ENCODE assay signal across 17 cellular contexts in genomic region chr6:142015011-142015410, GRCh38.
DNase-seq lines count a peak whose midpoint lies in the region; ATAC-seq, FAIRE-seq and TF ChIP-seq lines count a peak whose summit lies in the region.
"Had no signal": no experiment of that assay in that cellular context is flagged by ENCODE, and none has a peak within 500 bp of the region (broad histone marks: within the 10 kb centered on the region; RNA-seq: fewer than 3 reads in every experiment).

No MANE protein-coding gene starts in this region.

- CTCF ChIA-PET in AG04449 (lab: Yijun Ruan, JAX), result interaction anchor here (1.2 kb wide), 1 partner anchor 23 kb away, joined by 4 read pairs; no protein-coding TSS in a partner anchor

- H3K9me3 Mint-ChIP-seq in chondrocyte (ENCODE audit: low read depth), result no peaks in the 10 kb centered on the region
- H3K9me3 Mint-ChIP-seq: activated naive CD8-positive, alpha-beta T cell treated with anti-CD3 and anti-CD28 coated beads, Interleukin-2, amount 50 U/mL, for 24 hours; T-helper 1 cell treated with Interleukin-12 subunit alpha and Interleukin-12 subunit beta and Interleukin-4 antibody, amounts not matched to agents 30 μg/mL and 1 μg/mL, for 36 hours had no signal

- H3K79me2 ChIP-seq in keratinocyte (ENCODE audit: control insufficient read depth, insufficient read depth, low read length), result no peaks in the 10 kb centered on the region

- peak overlapping the region; percentile 86 for H3K27ac ChIP-seq in keratinocyte (ENCODE audit: control insufficient read depth, insufficient read depth, low read length)
- H3K27ac ChIP-seq: left ventricle myocardium inferior, thyroid gland had no signal

- peak overlapping the region; percentile 29 for H2AFZ ChIP-seq in keratinocyte (ENCODE audit: control insufficient read depth, low read length)

- no peaks in the 10 kb centered on the region for H3K9me1 ChIP-seq in keratinocyte (ENCODE audit: control insufficient read depth, extremely low read depth, insufficient read depth, low read length)

- H3K4me1 Mint-ChIP-seq in chondrocyte (ENCODE audit: low read depth), result peaks cover 28% of the 10 kb centered on the region
- H3K4me1 Mint-ChIP-seq: natural killer cell had no signal

- no peaks in the 10 kb centered on the region for H3K9me3 ChIP-seq in keratinocyte (ENCODE audit: control insufficient read depth, low read depth, low read length)
- H3K9me3 ChIP-seq: left ventricle myocardium inferior, thyroid gland had no signal

- no peaks in the 10 kb centered on the region for H3K36me3 ChIP-seq in keratinocyte (ENCODE audit: control insufficient read depth in 2 of 2, extremely low read depth in 1 of 2, insufficient read depth in 2 of 2, low read length in 2 of 2)
- H3K36me3 ChIP-seq: left ventricle myocardium inferior, thyroid gland had no signal

- dilution Hi-C loops in keratinocyte (cut with MboI; ENCODE audit: extremely low pct_ligation_motif_present, low sequenced_read_pairs), result no loop called here

- POLR2A ChIA-PET in AG04449 (lab: Yijun Ruan, JAX), result interaction anchor here (0.8 kb wide), 1 partner anchor 15 kb away, joined by 3 read pairs; no protein-coding TSS in a partner anchor

- DNase-seq in AG04449 (ENCODE audit: low read depth, low spot score), result no peak
- peak; percentile 34 for DNase-seq in LoVo (ENCODE audit: low spot score)
- no peak for DNase-seq in chondrocyte (ENCODE audit: low spot score)
- DNase-seq in keratinocyte (ENCODE audit: low read depth, low spot score), result no peak
- DNase-seq in activated effector memory CD4-positive, alpha-beta T cell treated with Interleukin-2 at 50 U/mL for 16 hours, result no peak
- DNase-seq in NCI-H146 treated with DMSO at 0.1 percent for 48 hours (lab: John Stamatoyannopoulos, UW; ENCODE audit: unreplicated experiment), result no peak
- DNase-seq: activated CD4-positive, alpha-beta T cell treated with anti-CD3 and anti-CD28 coated beads for 4 hours; activated naive CD8-positive, alpha-beta T cell treated with anti-CD3 and anti-CD28 coated beads, Interleukin-2, amount 50 U/mL, for 24 hours; activated T-cell treated with anti-CD3 and anti-CD28 coated beads, Interleukin-2, amount 50 U/mL, for 4 hours; left ventricle myocardium inferior; natural killer cell; NCI-H748 treated with DMSO at 0.1 percent for 48 hours; stimulated activated CD4-positive, alpha-beta T cell treated with anti-CD3 and anti-CD28 coated beads, Interleukin-1b, Interleukin-23, amount 100 ng/mL, for 48 hours; thyroid gland had no signal

- H3K9ac ChIP-seq in keratinocyte (ENCODE audit: control insufficient read depth, extremely low read depth, insufficient read depth, low read length), result peak overlapping the region; percentile 40

- no peaks in the 10 kb centered on the region for H3K27me3 Mint-ChIP-seq in chondrocyte (ENCODE audit: low read depth)

- peaks cover 30% of the 10 kb centered on the region for H3K4me1 ChIP-seq in keratinocyte (ENCODE audit: control insufficient read depth, extremely low read depth, insufficient read depth, low read length)
- H3K4me1 ChIP-seq: left ventricle myocardium inferior, thyroid gland had no signal

- no peaks in the 10 kb centered on the region for H3K27me3 ChIP-seq in keratinocyte (ENCODE audit: control insufficient read depth, extremely low read depth, insufficient read depth, low read length)
- H3K27me3 ChIP-seq: thyroid gland had no signal

- peak overlapping the region; percentile 80 for H3K27ac Mint-ChIP-seq in chondrocyte (ENCODE audit: unreplicated experiment)
- H3K27ac Mint-ChIP-seq: activated naive CD8-positive, alpha-beta T cell treated with anti-CD3 and anti-CD28 coated beads, Interleukin-2, amount 50 U/mL, for 24 hours; natural killer cell; T-helper 1 cell treated with Interleukin-12 subunit alpha and Interleukin-12 subunit beta and Interleukin-4 antibody, amounts not matched to agents 30 μg/mL and 1 μg/mL, for 36 hours had no signal

- H3K36me3 Mint-ChIP-seq in chondrocyte (ENCODE audit: low read depth), result no peaks in the 10 kb centered on the region
- H3K36me3 Mint-ChIP-seq: natural killer cell had no signal

- H3K4me3 ChIP-seq in AG04449 (ENCODE audit: low read depth, low read length) (peak overlapping the region; percentile 39), keratinocyte (ENCODE audit: control insufficient read depth in 2 of 3, extremely low read depth in 1 of 3, insufficient read depth in 2 of 3, low read depth in 1 of 3, low read length in 3 of 3) (peak overlapping the region in 2 of 3 experiments; percentile 1 to 30)
- H3K4me3 ChIP-seq: left ventricle myocardium inferior, thyroid gland had no signal

- peak overlapping the region; percentile 50 for H3K4me2 ChIP-seq in keratinocyte (ENCODE audit: control insufficient read depth, extremely low read depth, insufficient read depth, low read depth, low read length)

- TF ChIP-seq CTCF in AG04449 (IDR thresholded peaks at IDR 0.05; ENCODE audit: insufficient read depth, low read length, missing control alignments) (no peak), chondrocyte (IDR thresholded peaks at IDR 0.05) (no peak), keratinocyte (optimal IDR thresholded peaks at IDR 0.05 in 1 of 3, IDR thresholded peaks at IDR 0.05 in 1 of 3, conservative IDR thresholded peaks at IDR 0.05 in 1 of 3; ENCODE audit: extremely low read depth in 1 of 3, insufficient read depth in 2 of 3, low read length in 3 of 3) (no peak)

- no peak for FAIRE-seq in keratinocyte (lab: Jason Lieb, UNC)

- H4K20me1 ChIP-seq in keratinocyte (ENCODE audit: control insufficient read depth, extremely low read depth, insufficient read depth, low read length), result no peaks in the 10 kb centered on the region

- ATAC-seq in GM18502 (IDR thresholded peaks at IDR 0.05; ENCODE audit: poor library complexity, unreplicated experiment) (no peak), HG02678 (IDR thresholded peaks at IDR 0.05; ENCODE audit: unreplicated experiment) (no peak)
- ATAC-seq: activated naive CD8-positive, alpha-beta T cell treated with anti-CD3 and anti-CD28 coated beads, Interleukin-2, amount 50 U/mL, for 24 hours; activated T-cell treated with anti-CD3 and anti-CD28 coated beads, Interleukin-2, amount 50 U/mL, for 4 hours; natural killer cell had no signal

- peak overlapping the region; percentile 57 for H3K4me3 Mint-ChIP-seq in chondrocyte (ENCODE audit: unreplicated experiment)
- H3K4me3 Mint-ChIP-seq: activated naive CD8-positive, alpha-beta T cell treated with anti-CD3 and anti-CD28 coated beads, Interleukin-2, amount 50 U/mL, for 24 hours; activated T-cell treated with anti-CD3 and anti-CD28 coated beads, Interleukin-2, amount 50 U/mL, for 4 hours; natural killer cell; T-helper 1 cell treated with Interleukin-12 subunit alpha and Interleukin-12 subunit beta and Interleukin-4 antibody, amounts not matched to agents 30 μg/mL and 1 μg/mL, for 36 hours had no signal
